Comparison of ENCODE assay signal across 17 cellular contexts in the genomic region with DNA sequence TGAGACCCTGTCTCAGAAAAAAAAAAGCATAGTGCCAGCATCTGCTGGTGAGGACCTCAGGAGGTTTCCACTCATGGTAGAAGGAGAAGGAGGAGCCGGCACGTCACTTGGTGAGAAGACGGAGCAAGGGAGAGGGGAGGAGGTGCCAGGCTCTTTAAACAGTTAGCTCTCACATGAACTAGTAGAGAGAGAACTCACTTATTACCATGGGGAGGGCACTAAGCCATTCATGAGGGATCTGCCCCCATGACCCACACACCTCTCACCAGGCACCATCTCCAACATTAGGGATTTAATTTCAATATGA.
A peak's percentile ranks its signal among the peaks of the same experiment; 100 is the strongest.
DNase-seq lines count a peak whose midpoint lies in the region; ATAC-seq and TF ChIP-seq lines count a peak whose summit lies in the region.
"Had no signal": no experiment of that assay in that cellular context is flagged by ENCODE, and none has a peak within 500 bp of the region (broad histone marks: within the 10 kb centered on the region; RNA-seq: fewer than 3 reads in every experiment).

No MANE protein-coding gene starts in this region.

- TF ChIP-seq CTCF in body of pancreas (IDR thresholded peaks at IDR 0.05) (no peak), A673 (conservative IDR thresholded peaks at IDR 0.05; ENCODE audit: low read depth, low read length) (no peak), endodermal cell (conservative IDR thresholded peaks at IDR 0.05) (no peak)

- no peaks in the 10 kb centered on the region for H3K36me3 Mint-ChIP-seq in endodermal cell (ENCODE audit: low read depth)

- ATAC-seq in GM18498 (IDR thresholded peaks at IDR 0.05; ENCODE audit: unreplicated experiment) = peak; percentile 40
- peak; percentile 41 for ATAC-seq in GM19397 (IDR thresholded peaks at IDR 0.05; ENCODE audit: unreplicated experiment)
- peak; percentile 40 for ATAC-seq in HG02763 (IDR thresholded peaks at IDR 0.05; ENCODE audit: unreplicated experiment)
- peak; percentile 37 for ATAC-seq in HG03442 (IDR thresholded peaks at IDR 0.05; ENCODE audit: unreplicated experiment)
- no peak for ATAC-seq in body of pancreas
- no peak for ATAC-seq in left lobe of liver
- ATAC-seq: foreskin keratinocyte; naive thymus-derived CD4-positive, alpha-beta T cell; upper lobe of right lung had no signal

- no peaks in the 10 kb centered on the region for H3K4me1 Mint-ChIP-seq in endodermal cell
- H3K4me1 Mint-ChIP-seq: naive thymus-derived CD4-positive, alpha-beta T cell had no signal

- DNase-seq in body of pancreas (no peak), A673 (ENCODE audit: low spot score) (no peak), left lobe of liver (ENCODE audit: low spot score) (no peak), endodermal cell (no peak)
- DNase-seq: AML-193; amygdala; DND-41; foreskin keratinocyte; MG63; naive thymus-derived CD4-positive, alpha-beta T cell; RPMI8226; upper lobe of right lung had no signal

- no peaks in the 10 kb centered on the region for H3K9me3 Mint-ChIP-seq in endodermal cell

- H3K27me3 ChIP-seq in body of pancreas = no peaks in the 10 kb centered on the region
- H3K27me3 ChIP-seq in A673 (replicated peaks; ENCODE audit: insufficient read depth, low read depth, low read length, poor library complexity) = no peaks in the 10 kb centered on the region
- H3K27me3 ChIP-seq in endodermal cell (ENCODE audit: control insufficient read depth, insufficient read depth, low read length, poor library complexity, severe bottlenecking) = no peaks in the 10 kb centered on the region
- H3K27me3 ChIP-seq: foreskin keratinocyte, MG63, upper lobe of right lung had no signal

- no peak overlapping the region for H3K4me3 Mint-ChIP-seq in endodermal cell
- H3K4me3 Mint-ChIP-seq: naive thymus-derived CD4-positive, alpha-beta T cell had no signal

- CTCF ChIA-PET in A673 (lab: Charles Lee) = no interaction called here

- POLR2A ChIA-PET in A673 (lab: Charles Lee; ENCODE audit: low non-redundant PET) = no interaction called here

- no peaks in the 10 kb centered on the region for H3K9me3 ChIP-seq in body of pancreas
- no peaks in the 10 kb centered on the region for H3K9me3 ChIP-seq in A673 (ENCODE audit: low read depth, low read length, poor library complexity, severe bottlenecking)
- H3K9me3 ChIP-seq in endodermal cell (ENCODE audit: control insufficient read depth, low read length) = no peaks in the 10 kb centered on the region
- H3K9me3 ChIP-seq: MG63, upper lobe of right lung had no signal

- no peak overlapping the region for H3K27ac Mint-ChIP-seq in endodermal cell
- H3K27ac Mint-ChIP-seq: naive thymus-derived CD4-positive, alpha-beta T cell had no signal

- no peak for TF ChIP-seq POLR2A in body of pancreas (IDR thresholded peaks at IDR 0.05)

- WGBS in body of pancreas, 2 donors = 83 to 97% methylated on average over 3 of the region's 3 CpGs
- 92 to 100% methylated on average over 2 to 3 of the region's 3 CpGs for WGBS in endodermal cell (ENCODE audit: insufficient coverage in 1 of 2, insufficient read length in 1 of 2), 2 experiments

- H3K4me1 ChIP-seq in body of pancreas (no peaks in the 10 kb centered on the region), A673 (ENCODE audit: insufficient read depth, low read length, poor library complexity, severe bottlenecking) (no peaks in the 10 kb centered on the region), endodermal cell (ENCODE audit: control insufficient read depth, insufficient read depth, low read length) (no peaks in the 10 kb centered on the region)
- H3K4me1 ChIP-seq: foreskin keratinocyte, upper lobe of right lung had no signal

- H3K9ac ChIP-seq in endodermal cell (ENCODE audit: extremely low read depth, low read length, poor library complexity, severe bottlenecking) = no peak overlapping the region

- H3K36me3 ChIP-seq in body of pancreas (replicated peaks in 1 of 2; ENCODE audit: insufficient read depth in 1 of 2, low read depth in 2 of 2) (no peaks in the 10 kb centered on the region), A673 (ENCODE audit: insufficient read depth, low read length, poor library complexity, severe bottlenecking) (no peaks in the 10 kb centered on the region), endodermal cell (ENCODE audit: control insufficient read depth, insufficient read depth, low read length) (no peaks in the 10 kb centered on the region)
- H3K36me3 ChIP-seq: MG63, upper lobe of right lung had no signal

- H3K27me3 Mint-ChIP-seq in endodermal cell (ENCODE audit: insufficient read depth) = no peaks in the 10 kb centered on the region

- H3K27ac ChIP-seq in body of pancreas (no peak overlapping the region), A673 (ENCODE audit: low read depth, low read length, poor library complexity, severe bottlenecking) (no peak overlapping the region), endodermal cell (ENCODE audit: low read depth, low read length) (no peak overlapping the region)
- H3K27ac ChIP-seq: foreskin keratinocyte, skin epidermis, upper lobe of right lung had no signal

- intact Hi-C loops in body of pancreas (cut with DNase I) = no loop called here
- intact Hi-C loops in A673 (cut with micrococcal nuclease; ENCODE audit: unreplicated experiment) = no loop called here

- BruUV-seq in A673 (replicated peaks; lab: Mats Ljungman, UMichigan) = no TSS peak

- no peak overlapping the region for H3K4me3 ChIP-seq in body of pancreas
- H3K4me3 ChIP-seq in A673 (ENCODE audit: low read depth, low read length, poor library complexity, severe bottlenecking) = no peak overlapping the region
- H3K4me3 ChIP-seq in endodermal cell (ENCODE audit: low read length) = no peak overlapping the region
- H3K4me3 ChIP-seq: MG63, skin epidermis, upper lobe of right lung had no signal

Comparison
In these comparisons a context has a peak if more than half of its experiments do, and no peak if none do; other contexts are left out.
1. ATAC-seq: peak in GM18498 (single experiment), GM19397 (single experiment), HG02763 (single experiment) and HG03442 (single experiment); none in body of pancreas (single experiment) and left lobe of liver (single experiment).